24 cellular contexts compared by ENCODE assay signal in the genomic region with DNA sequence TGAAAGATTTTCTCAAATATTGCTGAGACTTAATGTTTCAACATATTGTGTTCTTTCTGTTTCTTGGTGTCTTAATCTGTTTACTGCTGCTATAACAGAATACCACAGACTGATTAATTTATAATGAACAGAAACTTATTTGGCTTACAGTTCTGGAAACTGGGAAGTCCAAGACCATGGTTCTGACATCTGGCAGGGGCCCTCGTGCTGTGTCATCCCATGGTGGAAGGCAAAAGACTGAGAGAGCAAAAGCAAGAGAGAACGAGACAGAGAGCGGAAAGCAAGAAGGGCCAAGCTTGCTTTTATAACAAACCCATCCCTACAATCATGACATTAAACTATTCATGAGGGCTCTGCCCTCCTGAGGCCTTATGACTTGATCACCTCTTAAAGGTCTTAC.
"Had no signal": no experiment of that assay in that cellular context is flagged by ENCODE, and none has a peak within 500 bp of the region (broad histone marks: within the 10 kb centered on the region; RNA-seq: fewer than 3 reads in every experiment).

No MANE protein-coding gene starts in this region.

- H3K4me1 Mint-ChIP-seq: immature natural killer cell had no signal

- H3K27ac Mint-ChIP-seq: activated naive CD8-positive, alpha-beta T cell; activated T-helper 2 cell treated with anti-CD3 and anti-CD28 coated beads, Interferon-gamma antibody, Interleukin-2, Interleukin-4, amounts not matched to agents 10 μg/mL and 5 μg/mL and 100 μg/mL, durations not matched to agents 14 hours and 24 hours and 36 hours; endodermal cell; immature natural killer cell; WTC11 had no signal

- H3K4me3 ChIP-seq: esophagus squamous epithelium, mucosa of descending colon, thoracic aorta, upper lobe of left lung had no signal

- H3K9me3 Mint-ChIP-seq: activated T-cell treated with anti-CD3 and anti-CD28 coated beads, Interleukin-2, amount 50 U/mL, for 4 hours; activated T-helper 2 cell treated with anti-CD3 and anti-CD28 coated beads, Interferon-gamma antibody, Interleukin-2, Interleukin-4, amounts not matched to agents 10 μg/mL and 5 μg/mL and 100 μg/mL, durations not matched to agents 14 hours and 24 hours and 36 hours; endodermal cell; immature natural killer cell; neural crest cell; WTC11 had no signal

- H3K27me3 Mint-ChIP-seq: activated naive CD8-positive, alpha-beta T cell; progenitor cell of endocrine pancreas had no signal

- ATAC-seq: activated T-cell treated with anti-CD3 and anti-CD28 coated beads, Interleukin-2, amount 50 U/mL, for 4 hours; left ventricle myocardium superior; mucosa of descending colon; WTC11 had no signal

- H3K36me3 ChIP-seq: esophagus squamous epithelium, thoracic aorta, upper lobe of left lung had no signal

- H3K4me3 Mint-ChIP-seq: activated naive CD8-positive, alpha-beta T cell; activated T-cell treated with anti-CD3 and anti-CD28 coated beads, Interleukin-2, amount 50 U/mL, for 4 hours; endodermal cell; immature natural killer cell; neural crest cell; WTC11 had no signal

- H3K27ac ChIP-seq: thoracic aorta had no signal

- H3K27me3 ChIP-seq: esophagus squamous epithelium, upper lobe of left lung had no signal

- DNase-seq: activated CD8-positive, alpha-beta memory T cell treated with anti-CD3 and anti-CD28 coated beads, Interleukin-2, amount 50 U/mL, for 4 hours; activated naive CD4-positive, alpha-beta T cell; activated T-cell treated with anti-CD3 and anti-CD28 coated beads, Interleukin-2, amount 50 U/mL, for 4 hours; cerebellar nuclear complex; cortex of kidney; endodermal cell; esophagus squamous epithelium; foreskin fibroblast; immature natural killer cell; left ventricle myocardium superior; mucosa of descending colon; retina; stimulated activated CD4-positive, alpha-beta T cell treated with anti-CD3 and anti-CD28 coated beads, Interleukin-2, amount 100 ng/mL, for 48 hours; stimulated activated CD8-positive, alpha-beta memory T cell treated with anti-CD3 and anti-CD28 coated beads, Interleukin-4, amount 100 ng/mL, for 48 hours; stimulated activated naive CD4-positive, alpha-beta T cell; T-helper 9 cell; upper lobe of left lung had no signal

- FAIRE-seq: bronchial epithelial cell had no signal

- H3K9me3 ChIP-seq: esophagus squamous epithelium, mucosa of descending colon, thoracic aorta, upper lobe of left lung had no signal

- H3K36me3 Mint-ChIP-seq: activated naive CD8-positive, alpha-beta T cell; immature natural killer cell; WTC11 had no signal
